Comparison of ENCODE assay signal across 12 cellular contexts in the genomic region with DNA sequence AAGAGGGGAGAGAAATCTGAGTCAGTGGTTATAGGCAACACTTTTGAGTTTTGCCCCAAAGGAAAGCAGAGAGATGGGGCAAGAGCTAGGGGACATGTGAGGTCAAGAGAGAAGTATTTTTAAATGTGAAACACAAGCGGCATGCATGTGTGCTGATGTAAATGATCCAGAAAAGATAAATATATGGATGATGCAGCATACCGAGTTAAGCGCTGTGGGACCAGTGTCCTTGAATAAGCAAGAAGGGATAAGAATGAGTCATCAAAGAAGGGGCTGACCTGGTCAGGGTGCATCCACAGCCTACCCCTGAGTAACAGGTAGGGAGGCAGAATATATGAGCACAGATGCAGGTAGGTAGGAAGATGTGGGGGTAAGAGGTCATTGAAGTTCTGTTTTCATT.
A peak's percentile ranks its signal among the peaks of the same experiment; 100 is the strongest.
DNase-seq lines count a peak whose midpoint lies in the region; ATAC-seq and TF ChIP-seq lines count a peak whose summit lies in the region.
"Had no signal": no experiment of that assay in that cellular context is flagged by ENCODE, and none has a peak within 500 bp of the region (broad histone marks: within the 10 kb centered on the region; RNA-seq: fewer than 3 reads in every experiment).

No MANE protein-coding gene starts in this region.

- peaks cover 3 to 42% (median 22%) of the 10 kb centered on the region in 9 donors for H3K9me3 Mint-ChIP-seq in naive thymus-derived CD8-positive, alpha-beta T cell
- H3K9me3 Mint-ChIP-seq in neural progenitor cell: peaks cover 10% of the 10 kb centered on the region

- no peaks in the 10 kb centered on the region for H4K20me1 ChIP-seq in neural progenitor cell (ENCODE audit: low read depth)

- CTCF ChIA-PET in AG04450 (lab: Charles Lee): no interaction called here

- peak overlapping the region in 6 of 10 donors; percentile 1 to 72 (median 25) for H3K27ac Mint-ChIP-seq in naive thymus-derived CD8-positive, alpha-beta T cell
- H3K27ac Mint-ChIP-seq in neural progenitor cell: no peak overlapping the region
- H3K27ac Mint-ChIP-seq: CD14-positive monocyte had no signal

- no peak for TF ChIP-seq EP300 in esophagus muscularis mucosa (IDR thresholded peaks at IDR 0.05)
- TF ChIP-seq EP300 in gastroesophageal sphincter (IDR thresholded peaks at IDR 0.05): no peak

- no peaks in the 10 kb centered on the region for H3F3A ChIP-seq in neural progenitor cell (ENCODE audit: low read depth)

- no peaks in the 10 kb centered on the region for H3K36me3 ChIP-seq in esophagus muscularis mucosa
- no peaks in the 10 kb centered on the region for H3K36me3 ChIP-seq in neural progenitor cell
- no peaks in the 10 kb centered on the region for H3K36me3 ChIP-seq in gastroesophageal sphincter

- TF ChIP-seq CTCF in AG04450 (IDR thresholded peaks at IDR 0.05; ENCODE audit: low read depth, low read length) (no peak), esophagus muscularis mucosa (IDR thresholded peaks at IDR 0.05) (no peak), neural progenitor cell (IDR thresholded peaks at IDR 0.05) (no peak), gastroesophageal sphincter (IDR thresholded peaks at IDR 0.05) (no peak)

- no peak overlapping the region for H3K27ac ChIP-seq in AG04450 (ENCODE audit: low read depth, low read length)
- H3K27ac ChIP-seq in esophagus muscularis mucosa (replicated peaks in 1 of 4): no peak overlapping the region
- H3K27ac ChIP-seq in neural progenitor cell: no peak overlapping the region
- no peak overlapping the region for H3K27ac ChIP-seq in gastroesophageal sphincter

- no peak overlapping the region for H3K4me3 Mint-ChIP-seq in naive thymus-derived CD8-positive, alpha-beta T cell
- no peak overlapping the region for H3K4me3 Mint-ChIP-seq in neural progenitor cell
- H3K4me3 Mint-ChIP-seq: CD14-positive monocyte; CD8-positive, alpha-beta memory T cell had no signal

- peaks cover 3% of the 10 kb centered on the region; the same call in 1 of the 2 replicates for H3K9me3 ChIP-seq in AG04450 (ENCODE audit: control insufficient read depth, insufficient read depth, low read length)
- no peaks in the 10 kb centered on the region for H3K9me3 ChIP-seq in esophagus muscularis mucosa
- H3K9me3 ChIP-seq in neural progenitor cell (ENCODE audit: low read depth): no peaks in the 10 kb centered on the region
- no peaks in the 10 kb centered on the region for H3K9me3 ChIP-seq in gastroesophageal sphincter

- no peaks in the 10 kb centered on the region for H3K4me1 ChIP-seq in esophagus muscularis mucosa
- no peaks in the 10 kb centered on the region for H3K4me1 ChIP-seq in neural progenitor cell
- H3K4me1 ChIP-seq in gastroesophageal sphincter: no peaks in the 10 kb centered on the region
- H3K4me1 ChIP-seq: Caco-2 had no signal

- no peak overlapping the region for H3K9ac ChIP-seq in neural progenitor cell

- H2AFZ ChIP-seq in neural progenitor cell (replicated peaks): no peak overlapping the region

- POLR2A ChIA-PET in AG04450 (lab: Yijun Ruan, JAX): no interaction called here
- POLR2A ChIA-PET in naive thymus-derived CD8-positive, alpha-beta T cell (lab: Charles Lee): interaction anchor here (0.6 kb wide), 1 partner anchor 12 kb away, joined by 3 read pairs; no protein-coding TSS in a partner anchor

- H3K4me2 ChIP-seq in neural progenitor cell: no peak overlapping the region

- H3K4me1 Mint-ChIP-seq in naive thymus-derived CD8-positive, alpha-beta T cell: peaks cover 12 to 36% (median 22%) of the 10 kb centered on the region in 4 donors
- H3K4me1 Mint-ChIP-seq in neural progenitor cell: no peaks in the 10 kb centered on the region
- H3K4me1 Mint-ChIP-seq: CD14-positive monocyte had no signal

- peaks cover 0 to 26% (median 20%) of the 10 kb centered on the region in 3 donors for H3K36me3 Mint-ChIP-seq in naive thymus-derived CD8-positive, alpha-beta T cell
- H3K36me3 Mint-ChIP-seq in neural progenitor cell: peaks cover 2% of the 10 kb centered on the region
- H3K36me3 Mint-ChIP-seq: CD14-positive monocyte had no signal

- peak; percentile 8 for DNase-seq in AG04450 (ENCODE audit: low read depth, low spot score)
- DNase-seq in DMS53 treated with DMSO at 0.1 percent for 48 hours (lab: John Stamatoyannopoulos, UW; ENCODE audit: unreplicated experiment): peak; percentile 47
- peak; percentile 88 for DNase-seq in esophagus muscularis mucosa (ENCODE audit: extremely low spot score)
- no peak for DNase-seq in naive thymus-derived CD8-positive, alpha-beta T cell
- no peak for DNase-seq in activated CD4-positive, alpha-beta T cell treated with anti-CD3 and anti-CD28 coated beads, Interleukin-2, amount 50 U/mL, for 4 hours
- DNase-seq in neural progenitor cell (ENCODE audit: low spot score): no peak
- DNase-seq: Caco-2; CD8-positive, alpha-beta memory T cell had no signal

- intact Hi-C loops in esophagus muscularis mucosa (cut with DNase I): no loop called here

- no peaks in the 10 kb centered on the region for H3K79me2 ChIP-seq in neural progenitor cell (ENCODE audit: low read depth)

- no peak for ATAC-seq in naive thymus-derived CD8-positive, alpha-beta T cell
- no peak for ATAC-seq in gastroesophageal sphincter
- ATAC-seq: HCT116, K562 had no signal

- H3K27me3 Mint-ChIP-seq in naive thymus-derived CD8-positive, alpha-beta T cell: no peaks in the 10 kb centered on the region
- no peaks in the 10 kb centered on the region for H3K27me3 Mint-ChIP-seq in neural progenitor cell (ENCODE audit: insufficient read depth, low read depth)
- H3K27me3 Mint-ChIP-seq: CD8-positive, alpha-beta memory T cell had no signal

- TF ChIP-seq POLR2A in esophagus muscularis mucosa (IDR thresholded peaks at IDR 0.05; ENCODE audit: low read depth) (no peak), gastroesophageal sphincter (IDR thresholded peaks at IDR 0.05) (no peak)

- H3K4me3 ChIP-seq in AG04450 (ENCODE audit: low read depth, low read length): no peak overlapping the region
- no peak overlapping the region for H3K4me3 ChIP-seq in esophagus muscularis mucosa
- no peak overlapping the region for H3K4me3 ChIP-seq in neural progenitor cell
- no peak overlapping the region for H3K4me3 ChIP-seq in gastroesophageal sphincter
- H3K4me3 ChIP-seq: K562 had no signal

- WGBS in esophagus muscularis mucosa: 78% methylated on average over 3 of the region's 3 CpGs
- 82 to 89% methylated on average over 2 to 3 of the region's 3 CpGs for WGBS in gastroesophageal sphincter (ENCODE audit: low coverage in 1 of 2), 2 donors

- H3K27me3 ChIP-seq in AG04450 (ENCODE audit: control insufficient read depth, insufficient read depth, low read length) (no peaks in the 10 kb centered on the region), esophagus muscularis mucosa (no peaks in the 10 kb centered on the region), neural progenitor cell (no peaks in the 10 kb centered on the region), gastroesophageal sphincter (no peaks in the 10 kb centered on the region)

Comparison
In these comparisons a context has a peak if more than half of its experiments do, and no peak if none do; other contexts are left out.
1. DNase-seq: peak in AG04450 (single experiment), DMS53 treated with DMSO at 0.1 percent for 48 hours (single experiment) and esophagus muscularis mucosa (single experiment); none in naive thymus-derived CD8-positive, alpha-beta T cell (0 of 10), activated CD4-positive, alpha-beta T cell treated with anti-CD3 and anti-CD28 coated beads, Interleukin-2, amount 50 U/mL, for 4 hours (0 of 2) and neural progenitor cell (single experiment).